19 cellular contexts compared by ENCODE assay signal in genomic region chr5:98205691-98206461, GRCh38.
DNase-seq lines count a peak whose midpoint lies in the region; ATAC-seq and TF ChIP-seq lines count a peak whose summit lies in the region.
"Had no signal": no experiment of that assay in that cellular context is flagged by ENCODE, and none has a peak within 500 bp of the region (broad histone marks: within the 10 kb centered on the region; RNA-seq: fewer than 3 reads in every experiment).

No MANE protein-coding gene starts in this region.

- intact Hi-C loops in PC-3 (cut with micrococcal nuclease) (no loop called here), lower leg skin (cut with DNase I; ENCODE audit: low total_unique reads) (no loop called here)

- DNase-seq in GM03348 (ENCODE audit: low spot score) (peak; percentile 23), PC-3 (peak; percentile 15), fibroblast of gingiva (ENCODE audit: low read depth) (peak; percentile 27), osteoblast (ENCODE audit: insufficient read length, low spot score, missing footprints) (peak; percentile 1), NCI-H1436 treated with DMSO at 0.1 percent for 48 hours (lab: John Stamatoyannopoulos, UW) (no peak), NAMALWA (ENCODE audit: low spot score) (no peak), lower leg skin (ENCODE audit: low spot score in 2 of 2) (no peak), MM.1S (no peak)
- DNase-seq: activated CD4-positive, alpha-beta memory T cell treated with anti-CD3 and anti-CD28 coated beads for 36 hours; anterior cingulate cortex; effector CD8-positive, alpha-beta T cell; GDM1; heart right ventricle; KG1; naive B cell; NCI-H187; SHP77 treated with DMSO at 0.1 percent for 48 hours; stimulated activated CD4-positive, alpha-beta T cell treated with anti-CD3 and anti-CD28 coated beads, Interleukin-4, amount 100 ng/mL, for 1 hour had no signal

- 47 to 66% methylated on average over 2 of the region's 2 CpGs for WGBS in lower leg skin, 2 donors

- H3K9ac ChIP-seq in PC-3 (ENCODE audit: low read length) (no peak overlapping the region), MM.1S (ENCODE audit: low read length) (no peak overlapping the region)

- H3F3A ChIP-seq in PC-3 (ENCODE audit: low read length, unreplicated experiment), result no peaks in the 10 kb centered on the region
- H3F3A ChIP-seq in MM.1S (ENCODE audit: insufficient read depth, low read length), result no peaks in the 10 kb centered on the region

- H3K4me2 ChIP-seq in PC-3 (ENCODE audit: low read length) (no peak overlapping the region), osteoblast (ENCODE audit: insufficient read depth, low read length) (no peak overlapping the region), MM.1S (ENCODE audit: low read depth, low read length) (no peak overlapping the region)

- BruUV-seq in PC-3 (replicated peaks; lab: Mats Ljungman, UMichigan), result no TSS peak

- ATAC-seq in PC-3, result no peak
- ATAC-seq: left lobe of liver had no signal

- H3K4me3 ChIP-seq in PC-3 (ENCODE audit: low read length), result no peak overlapping the region
- no peak overlapping the region for H3K4me3 ChIP-seq in osteoblast (ENCODE audit: insufficient read depth, low read length)
- no peak overlapping the region for H3K4me3 ChIP-seq in lower leg skin (ENCODE audit: low read depth, poor library complexity, severe bottlenecking)
- H3K4me3 ChIP-seq in MM.1S (ENCODE audit: low read length), result no peak overlapping the region
- H3K4me3 ChIP-seq: heart right ventricle had no signal

- H3K79me2 ChIP-seq in PC-3 (ENCODE audit: low read length) (no peaks in the 10 kb centered on the region), osteoblast (ENCODE audit: insufficient read depth, low read length) (no peaks in the 10 kb centered on the region), MM.1S (ENCODE audit: low read length) (no peaks in the 10 kb centered on the region)

- H2AFZ ChIP-seq in PC-3 (ENCODE audit: low read length) (no peak overlapping the region), osteoblast (ENCODE audit: low read length) (no peak overlapping the region), MM.1S (ENCODE audit: low read length) (no peak overlapping the region)

- H4K20me1 ChIP-seq in PC-3 (ENCODE audit: low read length) (no peaks in the 10 kb centered on the region), osteoblast (ENCODE audit: insufficient read depth, low read length) (no peaks in the 10 kb centered on the region), MM.1S (ENCODE audit: insufficient read depth, low read length) (no peaks in the 10 kb centered on the region)

- CTCF ChIA-PET in PC-3 (lab: Charles Lee), result no interaction called here

- H3K9me2 ChIP-seq in PC-3 (replicated peaks; ENCODE audit: low read length) (no peaks in the 10 kb centered on the region), MM.1S (replicated peaks; ENCODE audit: insufficient read depth, low read length) (no peaks in the 10 kb centered on the region)

- POLR2A ChIA-PET in PC-3 (lab: Charles Lee; ENCODE audit: unreplicated experiment), result no interaction called here

- H3K9me3 ChIP-seq in PC-3 (ENCODE audit: low read length) (no peaks in the 10 kb centered on the region), osteoblast (ENCODE audit: low read depth, low read length) (no peaks in the 10 kb centered on the region), MM.1S (replicated peaks; ENCODE audit: insufficient read depth, low read length) (no peaks in the 10 kb centered on the region)
- H3K9me3 ChIP-seq: heart right ventricle had no signal

- no peaks in the 10 kb centered on the region for H3K27me3 ChIP-seq in PC-3 (ENCODE audit: low read length)
- H3K27me3 ChIP-seq in osteoblast (ENCODE audit: insufficient read depth, low read length), result no peaks in the 10 kb centered on the region
- no peaks in the 10 kb centered on the region for H3K27me3 ChIP-seq in MM.1S (replicated peaks; ENCODE audit: insufficient read depth, low read length)
- H3K27me3 ChIP-seq: heart right ventricle had no signal

- no peak for TF ChIP-seq CTCF in PC-3 (conservative IDR thresholded peaks at IDR 0.05; ENCODE audit: low read depth, low read length)
- TF ChIP-seq CTCF in osteoblast (IDR thresholded peaks at IDR 0.05; ENCODE audit: extremely low read depth, low read depth, low read length), result no peak
- TF ChIP-seq CTCF in lower leg skin (IDR thresholded peaks at IDR 0.05), result no peak
- TF ChIP-seq CTCF in MM.1S (IDR thresholded peaks at IDR 0.05; ENCODE audit: low read length), result no peak

- H3K27ac ChIP-seq in PC-3 (ENCODE audit: low read length) (no peak overlapping the region), osteoblast (ENCODE audit: low read depth, low read length) (peak overlapping the region; percentile 10), MM.1S (ENCODE audit: low read length) (no peak overlapping the region)
- H3K27ac ChIP-seq: heart right ventricle had no signal

- no peak for TF ChIP-seq POLR2A in lower leg skin (IDR thresholded peaks at IDR 0.05)

- H3K4me1 ChIP-seq in PC-3 (ENCODE audit: insufficient read depth, low read length) (no peaks in the 10 kb centered on the region), osteoblast (ENCODE audit: insufficient read depth, low read length) (peaks cover 7% of the 10 kb centered on the region), MM.1S (ENCODE audit: low read length) (no peaks in the 10 kb centered on the region)
- H3K4me1 ChIP-seq: heart right ventricle had no signal

- H3K36me3 ChIP-seq in PC-3 (ENCODE audit: low read depth, low read length) (no peaks in the 10 kb centered on the region), osteoblast (ENCODE audit: insufficient read depth, low read length) (no peaks in the 10 kb centered on the region), MM.1S (replicated peaks; ENCODE audit: insufficient read depth, low read length) (no peaks in the 10 kb centered on the region)
- H3K36me3 ChIP-seq: heart right ventricle had no signal

Comparison
In these comparisons a context has a peak if more than half of its experiments do, and no peak if none do; other contexts are left out.
1. DNase-seq: peak in GM03348 (single experiment), PC-3 (single experiment), fibroblast of gingiva (single experiment) and osteoblast (single experiment); none in NCI-H1436 treated with DMSO at 0.1 percent for 48 hours (single experiment), NAMALWA (single experiment), lower leg skin (0 of 2) and MM.1S (single experiment).